ENCODE assay signal across 11 cellular contexts in the genomic region with DNA sequence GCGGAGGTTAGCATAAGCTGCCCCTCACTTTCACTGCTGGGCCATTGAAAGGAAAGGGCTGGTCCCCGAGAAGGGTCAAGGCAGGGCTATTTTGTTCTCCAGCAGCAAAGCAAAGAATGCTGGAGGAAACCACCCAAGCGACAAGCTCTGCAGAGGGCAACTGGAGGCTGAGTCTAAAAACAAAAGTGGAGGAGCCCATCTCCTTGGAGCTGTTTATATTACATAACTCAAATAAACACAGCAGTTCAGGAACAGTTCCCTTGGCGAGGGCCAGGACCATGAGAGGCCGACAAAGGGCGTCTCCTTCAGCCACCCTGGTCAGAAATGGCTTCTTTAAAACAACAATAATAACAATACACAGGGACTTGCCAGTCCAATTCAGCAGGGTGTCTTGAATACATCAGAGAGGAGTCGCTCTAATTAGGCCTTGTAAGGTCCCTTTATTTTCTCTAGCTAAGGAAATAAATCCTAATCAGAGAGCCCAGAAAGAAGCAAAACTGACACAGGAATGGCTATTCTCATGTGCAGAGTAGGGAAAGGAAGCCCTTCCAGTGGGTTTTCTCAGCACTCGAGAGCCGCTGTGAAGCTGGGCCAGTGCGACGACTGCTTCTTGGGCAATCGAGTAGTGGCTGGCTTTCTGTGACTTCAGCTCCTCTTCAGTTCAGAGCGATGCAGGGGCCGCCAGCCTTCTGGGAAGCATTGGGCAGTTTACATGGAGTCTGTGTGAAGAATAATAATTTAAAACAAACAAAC. TPM values are rescaled to one million over a fixed set of nuclear protein-coding genes. Genes with fewer than 3 reads are reported as not detected.
DNase-seq lines count a peak whose midpoint lies in the region; ATAC-seq, FAIRE-seq and TF ChIP-seq lines count a peak whose summit lies in the region.
"Had no signal": no experiment of that assay in that cellular context is flagged by ENCODE, and none has a peak within 500 bp of the region (broad histone marks: within the 10 kb centered on the region; RNA-seq: fewer than 3 reads in every experiment).

No MANE protein-coding gene starts in this region.

- H3K9ac ChIP-seq in keratinocyte (ENCODE audit: control insufficient read depth, extremely low read depth, insufficient read depth, low read length) (no peak overlapping the region), mesendoderm (ENCODE audit: low read length) (no peak overlapping the region)

- H3K9me3 Mint-ChIP-seq in progenitor cell of endocrine pancreas (ENCODE audit: low read depth): no peaks in the 10 kb centered on the region

- H3K4me3 ChIP-seq in brain microvascular endothelial cell (ENCODE audit: low read depth, low read length): no peak overlapping the region
- no peak overlapping the region for H3K4me3 ChIP-seq in keratinocyte (ENCODE audit: control insufficient read depth in 2 of 3, extremely low read depth in 1 of 3, insufficient read depth in 2 of 3, low read depth in 1 of 3, low read length in 3 of 3)
- H3K4me3 ChIP-seq in mesendoderm (ENCODE audit: low read length): no peak overlapping the region

- no peak overlapping the region for H3K56ac ChIP-seq in mesendoderm (ENCODE audit: low read length)

- no peaks in the 10 kb centered on the region for H3K79me2 ChIP-seq in keratinocyte (ENCODE audit: control insufficient read depth, insufficient read depth, low read length)
- no peaks in the 10 kb centered on the region for H3K79me2 ChIP-seq in mesendoderm (ENCODE audit: control insufficient read depth, insufficient read depth, low read length)

- no peak overlapping the region for H2BK5ac ChIP-seq in mesendoderm (ENCODE audit: low read length)

- H3K36me3 ChIP-seq in brain microvascular endothelial cell (replicated peaks) (no peaks in the 10 kb centered on the region), keratinocyte (ENCODE audit: control insufficient read depth in 2 of 2, extremely low read depth in 1 of 2, insufficient read depth in 2 of 2, low read length in 2 of 2) (no peaks in the 10 kb centered on the region), mesendoderm (ENCODE audit: control insufficient read depth, insufficient read depth, low read length) (no peaks in the 10 kb centered on the region)

- peaks cover 45% of the 10 kb centered on the region for H3K4me1 Mint-ChIP-seq in progenitor cell of endocrine pancreas (ENCODE audit: low read depth)

- no peak overlapping the region for H3K18ac ChIP-seq in mesendoderm (ENCODE audit: low read length)

- dilution Hi-C loops in keratinocyte (cut with MboI; ENCODE audit: extremely low pct_ligation_motif_present, low sequenced_read_pairs): no loop called here

- H2BK15ac ChIP-seq in mesendoderm (replicated peaks; ENCODE audit: low read depth): no peak overlapping the region

- H3K27ac Mint-ChIP-seq in progenitor cell of endocrine pancreas: no peak overlapping the region

- ATAC-seq in HG03097 (IDR thresholded peaks at IDR 0.05; ENCODE audit: low FRiP score, unreplicated experiment) (no peak), GM21825 (IDR thresholded peaks at IDR 0.05; ENCODE audit: unreplicated experiment) (no peak)

- no peak overlapping the region for H2AK5ac ChIP-seq in mesendoderm (ENCODE audit: low read length)

- no peaks in the 10 kb centered on the region for H4K20me1 ChIP-seq in keratinocyte (ENCODE audit: control insufficient read depth, extremely low read depth, insufficient read depth, low read length)

- peaks cover 3% of the 10 kb centered on the region for H3K27me3 Mint-ChIP-seq in progenitor cell of endocrine pancreas

- DNase-seq in COR-L47 (lab: John Stamatoyannopoulos, UW) (peak; percentile 1), brain microvascular endothelial cell (peak; percentile 85), keratinocyte (ENCODE audit: low read depth, low spot score) (no peak), retina (peak; percentile 63), progenitor cell of endocrine pancreas (ENCODE audit: low spot score, unreplicated experiment) (no peak), mesendoderm (no peak)
- DNase-seq: DND-41, NCI-H2107 had no signal

- no CpG with 5 or more reads among the region's 14 CpGs for WGBS in mesendoderm (ENCODE audit: extremely low coverage, insufficient coverage, low lambda C conversion rate)

- no peak for FAIRE-seq in keratinocyte (lab: Jason Lieb, UNC)
- FAIRE-seq: TTC549 had no signal

- H3K79me1 ChIP-seq in mesendoderm (ENCODE audit: low read length): no peaks in the 10 kb centered on the region

- H4K8ac ChIP-seq in mesendoderm (ENCODE audit: low read depth, low read length): no peak overlapping the region

- H3K23ac ChIP-seq in mesendoderm (ENCODE audit: low read length): no peak overlapping the region

- no peak overlapping the region for H4K5ac ChIP-seq in mesendoderm (ENCODE audit: low read length)

- H3K9me1 ChIP-seq in keratinocyte (ENCODE audit: control insufficient read depth, extremely low read depth, insufficient read depth, low read length): no peaks in the 10 kb centered on the region

- H2BK120ac ChIP-seq in mesendoderm (ENCODE audit: low read depth, low read length): no peak overlapping the region

- peak overlapping the region; percentile 31 for H3K27ac ChIP-seq in brain microvascular endothelial cell
- peak overlapping the region; percentile 92 for H3K27ac ChIP-seq in keratinocyte (ENCODE audit: control insufficient read depth, insufficient read depth, low read length)
- no peak overlapping the region for H3K27ac ChIP-seq in mesendoderm (ENCODE audit: low read depth, low read length)

- H3K36me3 Mint-ChIP-seq in progenitor cell of endocrine pancreas (ENCODE audit: insufficient read depth): no peaks in the 10 kb centered on the region

- H2AFZ ChIP-seq in keratinocyte (ENCODE audit: control insufficient read depth, low read length): peak overlapping the region; percentile 35

- H3K4me2 ChIP-seq in keratinocyte (ENCODE audit: control insufficient read depth, extremely low read depth, insufficient read depth, low read depth, low read length) (peak overlapping the region; percentile 7), mesendoderm (ENCODE audit: low read length) (no peak overlapping the region)

- in situ Hi-C loops in brain microvascular endothelial cell (cut with HindIII; ENCODE audit: low pct_ligation_motif_present, low sequenced_read_pairs): no loop called here

- H3K27me3 ChIP-seq in brain microvascular endothelial cell (replicated peaks) (no peaks in the 10 kb centered on the region), keratinocyte (ENCODE audit: control insufficient read depth, extremely low read depth, insufficient read depth, low read length) (no peaks in the 10 kb centered on the region), mesendoderm (ENCODE audit: insufficient read depth, low read length, poor library complexity) (no peaks in the 10 kb centered on the region)

- no peaks in the 10 kb centered on the region for H3K9me3 ChIP-seq in keratinocyte (ENCODE audit: control insufficient read depth, low read depth, low read length)

- H3K4me3 Mint-ChIP-seq in progenitor cell of endocrine pancreas (ENCODE audit: low read depth): no peak overlapping the region

- H3K4me1 ChIP-seq in keratinocyte (ENCODE audit: control insufficient read depth, extremely low read depth, insufficient read depth, low read length) (peaks cover 89% of the 10 kb centered on the region), mesendoderm (ENCODE audit: control insufficient read depth, low read depth, low read length) (no peaks in the 10 kb centered on the region)

- no peak for TF ChIP-seq CTCF in brain microvascular endothelial cell (IDR thresholded peaks at IDR 0.05; ENCODE audit: low read depth, low read length, missing control alignments)
- TF ChIP-seq CTCF in keratinocyte (optimal IDR thresholded peaks at IDR 0.05 in 1 of 3, IDR thresholded peaks at IDR 0.05 in 1 of 3, conservative IDR thresholded peaks at IDR 0.05 in 1 of 3; ENCODE audit: extremely low read depth in 1 of 3, insufficient read depth in 2 of 3, low read length in 3 of 3): no peak
- no peak for TF ChIP-seq CTCF in progenitor cell of endocrine pancreas (IDR thresholded peaks at IDR 0.05; ENCODE audit: unreplicated experiment)

- no peak overlapping the region for H3K4ac ChIP-seq in mesendoderm (ENCODE audit: low read depth, low read length)

RNA-seq across cellular contexts. Expression of a gene that starts 57.0 kb away (rescaled TPM):
- 18.4 to 28.7 TPM (median 23.6 TPM) in 3 replicates for polyA plus RNA-seq in keratinocyte
- 9.5 TPM for polyA plus RNA-seq in keratinocyte (2011; ENCODE audit: low read depth)
- polyA plus RNA-seq in keratinocyte (2011; cell fraction: cytosol; rRNA removed): 11.2 and 26.8 TPM in 2 replicates
- 70.3 and 70.5 TPM in 2 replicates for polyA plus RNA-seq in keratinocyte (2011; cell fraction: nucleus; rRNA removed)
- polyA plus RNA-seq in keratinocyte (2012; ENCODE audit: low replicate concordance): 10.5 and 11.1 TPM in 2 replicates
- 6.8 to 25.2 TPM (median 15.0 TPM) in 3 replicates for polyA minus RNA-seq in keratinocyte
- 8.2 TPM for polyA minus RNA-seq in keratinocyte (2011; cell fraction: cytosol; rRNA and poly(A)+ RNA removed)
- polyA minus RNA-seq in keratinocyte (2011; cell fraction: nucleus; rRNA and poly(A)+ RNA removed): 11.1 and 25.7 TPM in 2 replicates
- total RNA-seq in progenitor cell of endocrine pancreas: 60.4 and 65.9 TPM in 2 replicates
- polyA plus RNA-seq in mesendoderm (2013, experiment 1 of 2): 10.7 TPM
- polyA plus RNA-seq in mesendoderm (2013, experiment 2 of 2): 11.7 TPM

Comparison
In these comparisons a context has a peak if more than half of its experiments do, and no peak if none do; other contexts are left out.
1. DNase-seq: peak in COR-L47 (single experiment), brain microvascular endothelial cell (single experiment) and retina (single experiment); none in keratinocyte (single experiment), progenitor cell of endocrine pancreas (single experiment) and mesendoderm (single experiment).